In genomic region chr2:61876400-61876799, GRCh38 we compare ENCODE assay signal across 3 cellular contexts.
TF ChIP-seq lines count a peak whose summit lies in the region.

No MANE protein-coding gene starts in this region.

TF ChIP-seq in A549, 52 proteins besides CTCF, POLR2A, EP300 and RAD21:
- no peak for TF ChIP-seq HES2 (IDR thresholded peaks at IDR 0.05)
- TF ChIP-seq ESRRA (IDR thresholded peaks at IDR 0.05; ENCODE audit: borderline replicate concordance, low read length), result no peak
- no peak for TF ChIP-seq CHD2 (IDR thresholded peaks at IDR 0.05; ENCODE audit: low read length, partially characterized antibody)
- TF ChIP-seq HMGXB4 (CRISPR knock-in tag; IDR thresholded peaks at IDR 0.05; ENCODE audit: borderline replicate concordance), result no peak
- TF ChIP-seq FOSB (CRISPR knock-in tag; IDR thresholded peaks at IDR 0.05), result no peak
- TF ChIP-seq NR3C1 (IDR thresholded peaks at IDR 0.05), result no peak
- no peak for TF ChIP-seq BCL3 (IDR thresholded peaks at IDR 0.05)
- no peak for TF ChIP-seq ZFP36 (IDR thresholded peaks at IDR 0.05; ENCODE audit: borderline replicate concordance, partially characterized antibody)
- TF ChIP-seq NFE2L2 (conservative IDR thresholded peaks at IDR 0.05; ENCODE audit: low read length), result no peak
- TF ChIP-seq RCOR1 (IDR thresholded peaks at IDR 0.05; ENCODE audit: low read depth, low read length), result no peak
- no peak for TF ChIP-seq HEYL (CRISPR knock-in tag; IDR thresholded peaks at IDR 0.05)
- TF ChIP-seq MAFK (IDR thresholded peaks at IDR 0.05; ENCODE audit: partially characterized antibody), result no peak
- no peak for TF ChIP-seq TFCP2L1 (CRISPR knock-in tag; IDR thresholded peaks at IDR 0.05)

TF ChIP-seq in GM23338, 12 proteins besides CTCF, POLR2A, EP300 and RAD21:
- TF ChIP-seq REST (IDR thresholded peaks at IDR 0.05; ENCODE audit: unreplicated experiment) (no peak), EZH2phosphoT487 (IDR thresholded peaks at IDR 0.05; ENCODE audit: unreplicated experiment) (peak; percentile 33)

TF ChIP-seq in K562, 482 proteins besides CTCF, POLR2A, EP300 and RAD21:
- TF ChIP-seq IRF1 (CRISPR knock-in tag; IDR thresholded peaks at IDR 0.05; ENCODE audit: borderline replicate concordance) (no peak), ZNF121 (CRISPR knock-in tag; conservative IDR thresholded peaks at IDR 0.05) (0 out of 2 replicates have a peak, but pooled peaks have one; percentile 34)
